ENCODE assay signal across 8 cellular contexts in the genomic region with DNA sequence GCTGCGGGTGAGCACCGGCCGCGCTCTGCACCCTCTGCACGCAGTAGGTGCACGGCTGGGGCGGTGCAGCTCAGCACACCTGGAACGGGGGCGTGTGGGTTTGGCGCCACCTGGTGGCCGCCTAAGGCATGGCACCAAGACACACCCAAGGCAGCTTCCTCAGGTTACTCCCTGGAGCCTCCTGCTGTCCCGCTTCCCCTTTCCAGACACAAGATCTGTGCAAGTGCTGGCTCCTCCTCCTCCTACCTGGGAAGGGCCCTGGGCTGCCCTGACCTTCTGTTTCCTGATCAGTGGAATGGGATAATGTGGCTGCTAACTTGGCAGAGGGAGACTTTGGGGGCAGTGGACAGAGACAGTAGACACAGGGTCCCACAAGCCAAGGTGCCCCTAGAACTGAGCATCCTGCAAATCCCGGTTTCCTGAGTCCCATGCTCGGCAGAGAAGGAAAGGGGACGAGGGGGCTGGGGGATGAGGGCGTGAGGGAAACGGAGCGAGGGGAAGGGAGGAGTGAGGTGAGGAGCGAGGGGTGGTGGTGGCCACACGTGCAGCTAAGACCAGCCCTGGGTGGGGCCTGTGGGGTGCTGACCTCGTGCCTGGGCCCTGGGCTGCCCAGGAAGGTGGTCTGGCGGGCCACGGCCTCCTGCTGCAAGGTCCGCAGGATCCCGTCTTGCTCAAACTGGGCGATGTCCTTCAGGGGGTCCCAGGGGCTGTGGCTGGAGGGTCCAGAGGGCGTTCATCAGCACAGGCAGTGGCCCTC. TPM values are rescaled to one million over a fixed set of nuclear protein-coding genes. Genes with fewer than 3 reads are reported as not detected.
DNase-seq lines count a peak whose midpoint lies in the region; ATAC-seq and TF ChIP-seq lines count a peak whose summit lies in the region.

No MANE protein-coding gene starts in this region.

- peaks cover 6% of the 10 kb centered on the region for H3K9me3 Mint-ChIP-seq in glutamatergic neuron (ENCODE audit: unreplicated experiment)

- CTCF ChIA-PET in AG04450 (lab: Charles Lee): interaction anchor here (0.6 to 3.8 kb wide), 27 partner anchors 11 to 560 kb away, joined by 3 to 61 read pairs (median 4); no protein-coding TSS in a partner anchor

- H3K4me3 Mint-ChIP-seq in glutamatergic neuron (ENCODE audit: unreplicated experiment): no peak overlapping the region

- H3K4me1 ChIP-seq in SJSA1 (replicated peaks) (peaks cover 28% of the 10 kb centered on the region), vagina (peaks cover 22% of the 10 kb centered on the region)

- no peak for TF ChIP-seq POLR2A in vagina (IDR thresholded peaks at IDR 0.05)

- peaks cover 15% of the 10 kb centered on the region for H3K4me1 Mint-ChIP-seq in glutamatergic neuron (ENCODE audit: low read depth, unreplicated experiment)

- H3K36me3 ChIP-seq in SJSA1 (peaks cover 44% of the 10 kb centered on the region), vagina (peaks cover 0 to 45% of the 10 kb centered on the region in 2 donors)

- no peaks in the 10 kb centered on the region for H3K27me3 ChIP-seq in AG04450 (ENCODE audit: control insufficient read depth, insufficient read depth, low read length)
- no peaks in the 10 kb centered on the region for H3K27me3 ChIP-seq in SJSA1 (replicated peaks)
- H3K27me3 ChIP-seq in vagina: no peaks in the 10 kb centered on the region

- DNase-seq in AG04450 (ENCODE audit: low read depth, low spot score) (no peak), KG1 (lab: John Stamatoyannopoulos, UW) (peak; percentile 51), SJSA1 (ENCODE audit: low read depth in 1 of 2, low spot score in 2 of 2) (peak; percentile 75 to 82), activated gamma-delta T cell (lab: John Stamatoyannopoulos, UW) (peak; percentile 39), glutamatergic neuron (peak; percentile 75), pons (ENCODE audit: low spot score) (peak; percentile 38), vagina (ENCODE audit: extremely low spot score in 2 of 2) (peak in 1 of 2 donors; percentile 86)

- peaks cover 7% of the 10 kb centered on the region for H3K27me3 Mint-ChIP-seq in glutamatergic neuron (ENCODE audit: unreplicated experiment)

- H3K9me3 ChIP-seq in AG04450 (ENCODE audit: control insufficient read depth, insufficient read depth, low read length) (no peaks in the 10 kb centered on the region; the same call in 1 of the 2 replicates), SJSA1 (replicated peaks) (no peaks in the 10 kb centered on the region), vagina (no peaks in the 10 kb centered on the region)

- intact Hi-C loops in vagina (cut with DNase I): loop anchor here (5.0 kb wide), 1 partner anchor 55 kb away; no protein-coding TSS in a partner anchor

- ATAC-seq in GM18858 (IDR thresholded peaks at IDR 0.05; ENCODE audit: unreplicated experiment): peak; percentile 51

- POLR2A ChIA-PET in AG04450 (lab: Yijun Ruan, JAX): interaction anchor here (1.2 kb wide), 2 partner anchors 42 to 54 kb away, joined by 3 to 7 read pairs; no protein-coding TSS in a partner anchor

- H3K27ac ChIP-seq in AG04450 (ENCODE audit: low read depth, low read length) (no peak overlapping the region), SJSA1 (no peak overlapping the region), vagina (peak overlapping the region; percentile 42)

- no peaks in the 10 kb centered on the region for H3K36me3 Mint-ChIP-seq in glutamatergic neuron (ENCODE audit: unreplicated experiment)

- TF ChIP-seq CTCF in AG04450 (IDR thresholded peaks at IDR 0.05; ENCODE audit: low read depth, low read length) (peak; percentile 95), glutamatergic neuron (IDR thresholded peaks at IDR 0.05; ENCODE audit: partially characterized antibody, unreplicated experiment) (peak; percentile 100), vagina (IDR thresholded peaks at IDR 0.05) (peak; percentile 96 to 98 (median 97))

- H3K27ac Mint-ChIP-seq in glutamatergic neuron (ENCODE audit: unreplicated experiment): no peak overlapping the region

- no peak overlapping the region for H3K4me3 ChIP-seq in AG04450 (ENCODE audit: low read depth, low read length)
- H3K4me3 ChIP-seq in SJSA1: no peak overlapping the region
- no peak overlapping the region for H3K4me3 ChIP-seq in vagina

RNA-seq across cellular contexts. Expression of a gene that starts 34.8 kb away (rescaled TPM):
- 137 and 139 TPM in 2 replicates for polyA plus RNA-seq in AG04450 (2011; rRNA removed)
- polyA minus RNA-seq in AG04450 (2011; rRNA and poly(A)+ RNA removed): 81.1 and 86.0 TPM in 2 replicates
- 34.9 and 57.6 TPM in 2 replicates for total RNA-seq in SJSA1 (2014; rRNA removed; shearing (Covaris generic))
- total RNA-seq in glutamatergic neuron (ENCODE audit: unreplicated experiment): 151 TPM
- 26.0 TPM for total RNA-seq in vagina
